7 cellular contexts compared by ENCODE assay signal in genomic region chr6:12693122-12693521, GRCh38. TPM values are rescaled to one million over a fixed set of nuclear protein-coding genes. Genes with fewer than 3 reads are reported as not detected.
"Had no signal": no experiment of that assay in that cellular context is flagged by ENCODE, and none has a peak within 500 bp of the region (broad histone marks: within the 10 kb centered on the region; RNA-seq: fewer than 3 reads in every experiment).

No MANE protein-coding gene starts in this region.

- DNase-seq: IMR-90, KBM-7, KG1 had no signal

- H3K4me3 ChIP-seq: K562 had no signal

- H3K4me2 ChIP-seq: KMS-11 had no signal

- H3K9ac ChIP-seq: KMS-11 had no signal

- H3K27ac ChIP-seq: HL-60, KMS-11 had no signal

RNA-seq across cellular contexts. Expression of gene PHACTR1, which starts 23.4 kb away (rescaled TPM):
- polyA plus RNA-seq: HepG2, IMR-90 had no signal
